In the genomic region with DNA sequence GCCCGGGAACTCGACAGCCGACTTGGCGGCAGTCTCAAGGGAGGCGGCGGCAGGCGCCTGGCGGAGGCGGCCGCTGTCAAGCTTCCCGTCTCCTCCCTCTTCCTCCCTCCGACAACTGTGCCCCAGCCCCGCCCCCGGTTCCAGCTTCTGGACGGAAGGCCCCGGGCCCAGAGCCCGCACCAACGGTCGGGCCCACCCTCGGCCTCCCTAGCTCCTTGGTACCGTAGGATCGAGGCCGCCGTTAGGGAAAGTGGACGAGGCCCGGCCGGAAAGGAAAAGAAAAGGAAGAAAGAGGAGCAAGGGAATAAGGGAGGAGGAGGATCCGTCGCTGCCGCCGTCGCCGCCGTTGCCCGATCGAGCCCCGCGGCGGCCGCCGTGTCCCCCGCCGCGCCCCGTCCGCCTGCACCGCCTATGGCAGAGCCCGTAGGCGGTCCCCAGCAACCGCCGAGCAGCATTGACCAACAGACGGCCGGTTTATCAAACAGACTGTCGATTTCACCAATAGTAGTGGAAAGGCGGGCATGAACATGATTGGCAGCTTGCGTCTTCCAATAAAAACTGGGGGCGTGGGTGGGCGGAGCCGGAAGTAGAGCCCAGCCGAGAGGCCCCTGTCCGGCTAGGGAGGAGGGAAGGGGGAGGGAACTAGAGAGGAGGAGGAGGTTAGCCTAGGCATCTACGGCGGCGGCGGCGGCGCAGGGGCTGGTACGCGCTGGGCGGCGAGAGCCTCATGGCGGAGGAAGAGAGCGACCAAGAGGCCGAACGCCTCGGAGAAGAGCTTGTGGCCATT, we compare ENCODE assay signal across 1 cellular context.
A peak's percentile ranks its signal among the peaks of the same experiment; 100 is the strongest.
TF ChIP-seq lines count a peak whose summit lies in the region.

A gene with protein sequence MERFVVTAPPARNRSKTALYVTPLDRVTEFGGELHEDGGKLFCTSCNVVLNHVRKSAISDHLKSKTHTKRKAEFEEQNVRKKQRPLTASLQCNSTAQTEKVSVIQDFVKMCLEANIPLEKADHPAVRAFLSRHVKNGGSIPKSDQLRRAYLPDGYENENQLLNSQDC (minus strand): TSS at position 413 of the 787 bp plus-strand sequence. CDS start 3,029 bp downstream, outside the sequence.
A gene (plus strand): TSS at position 663 of the 787 bp plus-strand sequence. CDS start 65 bp downstream, at position 728.

TF ChIP-seq in HepG2, 621 proteins besides CTCF, POLR2A, EP300 and RAD21 (continued from another document and continues in another):
- TF ChIP-seq, protein P1, sequence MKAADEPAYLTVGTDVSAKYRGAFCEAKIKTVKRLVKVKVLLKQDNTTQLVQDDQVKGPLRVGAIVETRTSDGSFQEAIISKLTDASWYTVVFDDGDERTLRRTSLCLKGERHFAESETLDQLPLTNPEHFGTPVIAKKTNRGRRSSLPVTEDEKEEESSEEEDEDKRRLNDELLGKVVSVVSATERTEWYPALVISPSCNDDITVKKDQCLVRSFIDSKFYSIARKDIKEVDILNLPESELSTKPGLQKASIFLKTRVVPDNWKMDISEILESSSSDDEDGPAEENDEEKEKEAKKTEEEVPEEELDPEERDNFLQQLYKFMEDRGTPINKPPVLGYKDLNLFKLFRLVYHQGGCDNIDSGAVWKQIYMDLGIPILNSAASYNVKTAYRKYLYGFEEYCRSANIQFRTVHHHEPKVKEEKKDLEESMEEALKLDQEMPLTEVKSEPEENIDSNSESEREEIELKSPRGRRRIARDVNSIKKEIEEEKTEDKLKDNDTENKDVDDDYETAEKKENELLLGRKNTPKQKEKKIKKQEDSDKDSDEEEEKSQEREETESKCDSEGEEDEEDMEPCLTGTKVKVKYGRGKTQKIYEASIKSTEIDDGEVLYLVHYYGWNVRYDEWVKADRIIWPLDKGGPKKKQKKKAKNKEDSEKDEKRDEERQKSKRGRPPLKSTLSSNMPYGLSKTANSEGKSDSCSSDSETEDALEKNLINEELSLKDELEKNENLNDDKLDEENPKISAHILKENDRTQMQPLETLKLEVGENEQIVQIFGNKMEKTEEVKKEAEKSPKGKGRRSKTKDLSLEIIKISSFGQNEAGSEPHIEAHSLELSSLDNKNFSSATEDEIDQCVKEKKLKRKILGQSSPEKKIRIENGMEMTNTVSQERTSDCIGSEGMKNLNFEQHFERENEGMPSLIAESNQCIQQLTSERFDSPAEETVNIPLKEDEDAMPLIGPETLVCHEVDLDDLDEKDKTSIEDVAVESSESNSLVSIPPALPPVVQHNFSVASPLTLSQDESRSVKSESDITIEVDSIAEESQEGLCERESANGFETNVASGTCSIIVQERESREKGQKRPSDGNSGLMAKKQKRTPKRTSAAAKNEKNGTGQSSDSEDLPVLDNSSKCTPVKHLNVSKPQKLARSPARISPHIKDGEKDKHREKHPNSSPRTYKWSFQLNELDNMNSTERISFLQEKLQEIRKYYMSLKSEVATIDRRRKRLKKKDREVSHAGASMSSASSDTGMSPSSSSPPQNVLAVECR (CRISPR knock-in tag; IDR thresholded peaks at IDR 0.05; ENCODE audit: borderline replicate concordance) = peak; percentile 87
- TF ChIP-seq, protein P2, sequence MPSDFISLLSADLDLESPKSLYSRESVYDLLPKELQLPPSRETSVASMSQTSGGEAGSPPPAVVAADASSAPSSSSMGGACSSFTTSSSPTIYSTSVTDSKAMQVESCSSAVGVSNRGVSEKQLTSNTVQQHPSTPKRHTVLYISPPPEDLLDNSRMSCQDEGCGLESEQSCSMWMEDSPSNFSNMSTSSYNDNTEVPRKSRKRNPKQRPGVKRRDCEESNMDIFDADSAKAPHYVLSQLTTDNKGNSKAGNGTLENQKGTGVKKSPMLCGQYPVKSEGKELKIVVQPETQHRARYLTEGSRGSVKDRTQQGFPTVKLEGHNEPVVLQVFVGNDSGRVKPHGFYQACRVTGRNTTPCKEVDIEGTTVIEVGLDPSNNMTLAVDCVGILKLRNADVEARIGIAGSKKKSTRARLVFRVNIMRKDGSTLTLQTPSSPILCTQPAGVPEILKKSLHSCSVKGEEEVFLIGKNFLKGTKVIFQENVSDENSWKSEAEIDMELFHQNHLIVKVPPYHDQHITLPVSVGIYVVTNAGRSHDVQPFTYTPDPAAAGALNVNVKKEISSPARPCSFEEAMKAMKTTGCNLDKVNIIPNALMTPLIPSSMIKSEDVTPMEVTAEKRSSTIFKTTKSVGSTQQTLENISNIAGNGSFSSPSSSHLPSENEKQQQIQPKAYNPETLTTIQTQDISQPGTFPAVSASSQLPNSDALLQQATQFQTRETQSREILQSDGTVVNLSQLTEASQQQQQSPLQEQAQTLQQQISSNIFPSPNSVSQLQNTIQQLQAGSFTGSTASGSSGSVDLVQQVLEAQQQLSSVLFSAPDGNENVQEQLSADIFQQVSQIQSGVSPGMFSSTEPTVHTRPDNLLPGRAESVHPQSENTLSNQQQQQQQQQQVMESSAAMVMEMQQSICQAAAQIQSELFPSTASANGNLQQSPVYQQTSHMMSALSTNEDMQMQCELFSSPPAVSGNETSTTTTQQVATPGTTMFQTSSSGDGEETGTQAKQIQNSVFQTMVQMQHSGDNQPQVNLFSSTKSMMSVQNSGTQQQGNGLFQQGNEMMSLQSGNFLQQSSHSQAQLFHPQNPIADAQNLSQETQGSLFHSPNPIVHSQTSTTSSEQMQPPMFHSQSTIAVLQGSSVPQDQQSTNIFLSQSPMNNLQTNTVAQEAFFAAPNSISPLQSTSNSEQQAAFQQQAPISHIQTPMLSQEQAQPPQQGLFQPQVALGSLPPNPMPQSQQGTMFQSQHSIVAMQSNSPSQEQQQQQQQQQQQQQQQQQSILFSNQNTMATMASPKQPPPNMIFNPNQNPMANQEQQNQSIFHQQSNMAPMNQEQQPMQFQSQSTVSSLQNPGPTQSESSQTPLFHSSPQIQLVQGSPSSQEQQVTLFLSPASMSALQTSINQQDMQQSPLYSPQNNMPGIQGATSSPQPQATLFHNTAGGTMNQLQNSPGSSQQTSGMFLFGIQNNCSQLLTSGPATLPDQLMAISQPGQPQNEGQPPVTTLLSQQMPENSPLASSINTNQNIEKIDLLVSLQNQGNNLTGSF (CRISPR knock-in tag; IDR thresholded peaks at IDR 0.05) = no peak; the same call in 1 of the 2 replicates
- TF ChIP-seq PHF8 (CRISPR knock-in tag; IDR thresholded peaks at IDR 0.05) (peak; percentile 96), PHB2 (IDR thresholded peaks at IDR 0.05; ENCODE audit: partially characterized antibody) (no peak), ZFX (CRISPR knock-in tag; IDR thresholded peaks at IDR 0.05; ENCODE audit: low read depth) (peak; percentile 98), ARID2 (CRISPR knock-in tag; IDR thresholded peaks at IDR 0.05; ENCODE audit: borderline replicate concordance) (peak; percentile 68; the same call in 1 of the 2 replicates), ZFP36L2 (CRISPR knock-in tag; IDR thresholded peaks at IDR 0.05) (no peak), ARNTL (CRISPR knock-in tag; IDR thresholded peaks at IDR 0.05) (peak; percentile 43; the same call in 1 of the 2 replicates), SIN3A (IDR thresholded peaks at IDR 0.05; ENCODE audit: borderline replicate concordance, low read depth, low read length) (peak; percentile 61; the same call in 1 of the 2 replicates), KDM5B (CRISPR knock-in tag; IDR thresholded peaks at IDR 0.05; ENCODE audit: borderline replicate concordance) (peak; percentile 80; the same call in 1 of the 2 replicates), ZNF577 (CRISPR knock-in tag; IDR thresholded peaks at IDR 0.05; ENCODE audit: borderline replicate concordance, low read depth) (no peak), MBNL3 (CRISPR knock-in tag; conservative IDR thresholded peaks at IDR 0.05) (no peak), ZMYM4 (CRISPR knock-in tag; IDR thresholded peaks at IDR 0.05) (peak; percentile 81), ZNF746 (CRISPR knock-in tag; IDR thresholded peaks at IDR 0.05) (no peak; the same call in 1 of the 2 replicates), TOE1 (CRISPR knock-in tag; IDR thresholded peaks at IDR 0.05) (no peak), ZNF484 (CRISPR knock-in tag; IDR thresholded peaks at IDR 0.05; ENCODE audit: borderline replicate concordance, low read depth) (no peak)
- TF ChIP-seq, protein P3, sequence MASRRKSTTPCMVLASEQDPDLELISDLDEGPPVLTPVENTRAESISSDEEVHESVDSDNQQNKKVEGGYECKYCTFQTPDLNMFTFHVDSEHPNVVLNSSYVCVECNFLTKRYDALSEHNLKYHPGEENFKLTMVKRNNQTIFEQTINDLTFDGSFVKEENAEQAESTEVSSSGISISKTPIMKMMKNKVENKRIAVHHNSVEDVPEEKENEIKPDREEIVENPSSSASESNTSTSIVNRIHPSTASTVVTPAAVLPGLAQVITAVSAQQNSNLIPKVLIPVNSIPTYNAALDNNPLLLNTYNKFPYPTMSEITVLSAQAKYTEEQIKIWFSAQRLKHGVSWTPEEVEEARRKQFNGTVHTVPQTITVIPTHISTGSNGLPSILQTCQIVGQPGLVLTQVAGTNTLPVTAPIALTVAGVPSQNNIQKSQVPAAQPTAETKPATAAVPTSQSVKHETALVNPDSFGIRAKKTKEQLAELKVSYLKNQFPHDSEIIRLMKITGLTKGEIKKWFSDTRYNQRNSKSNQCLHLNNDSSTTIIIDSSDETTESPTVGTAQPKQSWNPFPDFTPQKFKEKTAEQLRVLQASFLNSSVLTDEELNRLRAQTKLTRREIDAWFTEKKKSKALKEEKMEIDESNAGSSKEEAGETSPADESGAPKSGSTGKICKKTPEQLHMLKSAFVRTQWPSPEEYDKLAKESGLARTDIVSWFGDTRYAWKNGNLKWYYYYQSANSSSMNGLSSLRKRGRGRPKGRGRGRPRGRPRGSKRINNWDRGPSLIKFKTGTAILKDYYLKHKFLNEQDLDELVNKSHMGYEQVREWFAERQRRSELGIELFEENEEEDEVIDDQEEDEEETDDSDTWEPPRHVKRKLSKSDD (CRISPR knock-in tag; IDR thresholded peaks at IDR 0.05; ENCODE audit: low read depth) = no peak
- TF ChIP-seq, protein P4, sequence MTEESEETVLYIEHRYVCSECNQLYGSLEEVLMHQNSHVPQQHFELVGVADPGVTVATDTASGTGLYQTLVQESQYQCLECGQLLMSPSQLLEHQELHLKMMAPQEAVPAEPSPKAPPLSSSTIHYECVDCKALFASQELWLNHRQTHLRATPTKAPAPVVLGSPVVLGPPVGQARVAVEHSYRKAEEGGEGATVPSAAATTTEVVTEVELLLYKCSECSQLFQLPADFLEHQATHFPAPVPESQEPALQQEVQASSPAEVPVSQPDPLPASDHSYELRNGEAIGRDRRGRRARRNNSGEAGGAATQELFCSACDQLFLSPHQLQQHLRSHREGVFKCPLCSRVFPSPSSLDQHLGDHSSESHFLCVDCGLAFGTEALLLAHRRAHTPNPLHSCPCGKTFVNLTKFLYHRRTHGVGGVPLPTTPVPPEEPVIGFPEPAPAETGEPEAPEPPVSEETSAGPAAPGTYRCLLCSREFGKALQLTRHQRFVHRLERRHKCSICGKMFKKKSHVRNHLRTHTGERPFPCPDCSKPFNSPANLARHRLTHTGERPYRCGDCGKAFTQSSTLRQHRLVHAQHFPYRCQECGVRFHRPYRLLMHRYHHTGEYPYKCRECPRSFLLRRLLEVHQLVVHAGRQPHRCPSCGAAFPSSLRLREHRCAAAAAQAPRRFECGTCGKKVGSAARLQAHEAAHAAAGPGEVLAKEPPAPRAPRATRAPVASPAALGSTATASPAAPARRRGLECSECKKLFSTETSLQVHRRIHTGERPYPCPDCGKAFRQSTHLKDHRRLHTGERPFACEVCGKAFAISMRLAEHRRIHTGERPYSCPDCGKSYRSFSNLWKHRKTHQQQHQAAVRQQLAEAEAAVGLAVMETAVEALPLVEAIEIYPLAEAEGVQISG (CRISPR knock-in tag; IDR thresholded peaks at IDR 0.05) = peak; percentile 78; the same call in 1 of the 2 replicates
- TF ChIP-seq, protein P5, sequence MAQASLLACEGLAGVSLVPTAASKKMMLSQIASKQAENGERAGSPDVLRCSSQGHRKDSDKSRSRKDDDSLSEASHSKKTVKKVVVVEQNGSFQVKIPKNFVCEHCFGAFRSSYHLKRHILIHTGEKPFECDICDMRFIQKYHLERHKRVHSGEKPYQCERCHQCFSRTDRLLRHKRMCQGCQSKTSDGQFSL (CRISPR knock-in tag; IDR thresholded peaks at IDR 0.05) = 0 out of 2 replicates have a peak, but pooled peaks have one; percentile 20
- TF ChIP-seq, protein P6, sequence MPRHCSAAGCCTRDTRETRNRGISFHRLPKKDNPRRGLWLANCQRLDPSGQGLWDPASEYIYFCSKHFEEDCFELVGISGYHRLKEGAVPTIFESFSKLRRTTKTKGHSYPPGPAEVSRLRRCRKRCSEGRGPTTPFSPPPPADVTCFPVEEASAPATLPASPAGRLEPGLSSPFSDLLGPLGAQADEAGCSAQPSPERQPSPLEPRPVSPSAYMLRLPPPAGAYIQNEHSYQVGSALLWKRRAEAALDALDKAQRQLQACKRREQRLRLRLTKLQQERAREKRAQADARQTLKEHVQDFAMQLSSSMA (CRISPR knock-in tag; IDR thresholded peaks at IDR 0.05) = no peak
- TF ChIP-seq, protein P7, sequence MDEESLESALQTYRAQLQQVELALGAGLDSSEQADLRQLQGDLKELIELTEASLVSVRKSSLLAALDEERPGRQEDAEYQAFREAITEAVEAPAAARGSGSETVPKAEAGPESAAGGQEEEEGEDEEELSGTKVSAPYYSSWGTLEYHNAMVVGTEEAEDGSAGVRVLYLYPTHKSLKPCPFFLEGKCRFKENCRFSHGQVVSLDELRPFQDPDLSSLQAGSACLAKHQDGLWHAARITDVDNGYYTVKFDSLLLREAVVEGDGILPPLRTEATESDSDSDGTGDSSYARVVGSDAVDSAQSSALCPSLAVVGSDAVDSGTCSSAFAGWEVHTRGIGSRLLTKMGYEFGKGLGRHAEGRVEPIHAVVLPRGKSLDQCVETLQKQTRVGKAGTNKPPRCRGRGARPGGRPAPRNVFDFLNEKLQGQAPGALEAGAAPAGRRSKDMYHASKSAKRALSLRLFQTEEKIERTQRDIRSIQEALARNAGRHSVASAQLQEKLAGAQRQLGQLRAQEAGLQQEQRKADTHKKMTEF (CRISPR knock-in tag; IDR thresholded peaks at IDR 0.05) = peak; percentile 82; the same call in 1 of the 2 replicates
- TF ChIP-seq, protein P8, sequence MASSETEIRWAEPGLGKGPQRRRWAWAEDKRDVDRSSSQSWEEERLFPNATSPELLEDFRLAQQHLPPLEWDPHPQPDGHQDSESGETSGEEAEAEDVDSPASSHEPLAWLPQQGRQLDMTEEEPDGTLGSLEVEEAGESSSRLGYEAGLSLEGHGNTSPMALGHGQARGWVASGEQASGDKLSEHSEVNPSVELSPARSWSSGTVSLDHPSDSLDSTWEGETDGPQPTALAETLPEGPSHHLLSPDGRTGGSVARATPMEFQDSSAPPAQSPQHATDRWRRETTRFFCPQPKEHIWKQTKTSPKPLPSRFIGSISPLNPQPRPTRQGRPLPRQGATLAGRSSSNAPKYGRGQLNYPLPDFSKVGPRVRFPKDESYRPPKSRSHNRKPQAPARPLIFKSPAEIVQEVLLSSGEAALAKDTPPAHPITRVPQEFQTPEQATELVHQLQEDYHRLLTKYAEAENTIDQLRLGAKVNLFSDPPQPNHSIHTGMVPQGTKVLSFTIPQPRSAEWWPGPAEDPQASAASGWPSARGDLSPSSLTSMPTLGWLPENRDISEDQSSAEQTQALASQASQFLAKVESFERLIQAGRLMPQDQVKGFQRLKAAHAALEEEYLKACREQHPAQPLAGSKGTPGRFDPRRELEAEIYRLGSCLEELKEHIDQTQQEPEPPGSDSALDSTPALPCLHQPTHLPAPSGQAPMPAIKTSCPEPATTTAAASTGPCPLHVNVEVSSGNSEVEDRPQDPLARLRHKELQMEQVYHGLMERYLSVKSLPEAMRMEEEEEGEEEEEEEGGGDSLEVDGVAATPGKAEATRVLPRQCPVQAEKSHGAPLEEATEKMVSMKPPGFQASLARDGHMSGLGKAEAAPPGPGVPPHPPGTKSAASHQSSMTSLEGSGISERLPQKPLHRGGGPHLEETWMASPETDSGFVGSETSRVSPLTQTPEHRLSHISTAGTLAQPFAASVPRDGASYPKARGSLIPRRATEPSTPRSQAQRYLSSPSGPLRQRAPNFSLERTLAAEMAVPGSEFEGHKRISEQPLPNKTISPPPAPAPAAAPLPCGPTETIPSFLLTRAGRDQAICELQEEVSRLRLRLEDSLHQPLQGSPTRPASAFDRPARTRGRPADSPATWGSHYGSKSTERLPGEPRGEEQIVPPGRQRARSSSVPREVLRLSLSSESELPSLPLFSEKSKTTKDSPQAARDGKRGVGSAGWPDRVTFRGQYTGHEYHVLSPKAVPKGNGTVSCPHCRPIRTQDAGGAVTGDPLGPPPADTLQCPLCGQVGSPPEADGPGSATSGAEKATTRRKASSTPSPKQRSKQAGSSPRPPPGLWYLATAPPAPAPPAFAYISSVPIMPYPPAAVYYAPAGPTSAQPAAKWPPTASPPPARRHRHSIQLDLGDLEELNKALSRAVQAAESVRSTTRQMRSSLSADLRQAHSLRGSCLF (CRISPR knock-in tag; IDR thresholded peaks at IDR 0.05; ENCODE audit: borderline replicate concordance) = no peak
